In the genomic region with DNA sequence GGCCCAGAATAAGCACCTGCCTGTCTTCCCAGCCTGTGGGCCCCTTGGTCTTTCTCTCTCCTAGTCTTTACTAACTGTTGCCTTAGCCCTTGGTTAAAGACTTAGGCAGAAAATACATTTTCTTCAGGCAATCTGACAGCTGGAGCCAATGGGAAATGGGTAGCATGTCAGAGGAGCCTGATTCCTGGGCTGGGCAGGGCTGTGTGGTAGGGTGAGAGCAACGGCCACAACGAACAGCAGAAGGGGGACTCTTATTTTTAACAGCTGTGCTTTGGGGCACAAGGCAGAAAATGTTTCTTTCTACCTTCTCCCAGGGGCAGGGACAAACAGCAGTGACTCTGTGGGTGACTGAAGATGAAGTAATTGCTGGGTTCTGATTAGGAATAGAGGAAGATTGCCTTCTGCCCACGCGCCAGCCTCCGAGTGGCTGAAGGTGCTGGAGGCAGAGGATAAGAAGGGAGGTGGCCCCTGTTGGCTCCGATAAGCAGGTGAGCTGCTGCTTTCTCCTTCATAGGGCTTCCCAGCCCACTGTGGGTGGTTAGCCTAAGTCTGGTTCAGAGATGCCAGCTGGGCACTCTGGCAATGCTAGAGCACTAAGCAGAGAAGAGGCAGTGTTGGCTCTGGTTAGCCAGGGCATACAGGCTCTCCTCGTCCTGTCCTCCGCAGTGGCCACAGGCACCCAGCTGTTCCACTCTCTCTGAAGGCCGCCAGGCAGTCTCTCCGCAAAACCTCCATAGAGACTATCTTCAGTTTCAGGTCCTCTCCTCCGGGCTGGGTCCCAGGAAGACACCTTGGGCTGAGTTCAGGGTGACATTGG, we compare ENCODE assay signal across 10 cellular contexts. TPM values are rescaled to one million over a fixed set of nuclear protein-coding genes. Genes with fewer than 3 reads are reported as not detected.
DNase-seq lines count a peak whose midpoint lies in the region; ATAC-seq, FAIRE-seq and TF ChIP-seq lines count a peak whose summit lies in the region.
"Had no signal": no experiment of that assay in that cellular context is flagged by ENCODE, and none has a peak within 500 bp of the region (broad histone marks: within the 10 kb centered on the region; RNA-seq: fewer than 3 reads in every experiment).

No MANE protein-coding gene starts in this region.

- TF ChIP-seq CTCF in H1 (IDR thresholded peaks at IDR 0.05; ENCODE audit: control extremely low read depth in 1 of 3, insufficient read depth in 1 of 3, low read depth in 1 of 3, low read length in 3 of 3), result no peak
- TF ChIP-seq CTCF in progenitor cell of endocrine pancreas (IDR thresholded peaks at IDR 0.05; ENCODE audit: unreplicated experiment), result no peak

- no peak overlapping the region for H2AK5ac ChIP-seq in H1 (ENCODE audit: low read depth, low read length)

- POLR2A ChIA-PET in H1 (lab: Charles Lee; ENCODE audit: partially characterized antibody), result interaction anchor here (0.7 to 29.6 kb wide), 32 partner anchors 5 to 865 kb away, joined by 3 to 1546 read pairs (median 5); a partner anchor contains a TSS

- peaks cover 71% of the 10 kb centered on the region for H3K4me1 Mint-ChIP-seq in progenitor cell of endocrine pancreas (ENCODE audit: low read depth)

- DNase-seq in DMS79 treated with DMSO at 0.1 percent for 48 hours (lab: John Stamatoyannopoulos, UW) (peak; percentile 36), DMS79 (lab: John Stamatoyannopoulos, UW) (no peak), OCI-M2 (lab: John Stamatoyannopoulos, UW; ENCODE audit: unreplicated experiment) (peak; percentile 80), H1 (ENCODE audit: low read depth in 1 of 2, low spot score in 2 of 2) (peak in 1 of 2 experiments; percentile 67), progenitor cell of endocrine pancreas (ENCODE audit: low spot score, unreplicated experiment) (no peak), SHP77 treated with DMSO at 0.1 percent for 48 hours (lab: John Stamatoyannopoulos, UW) (no peak)

- H2BK12ac ChIP-seq in H1 (ENCODE audit: low read depth, low read length), result peak overlapping the region; percentile 72

- no peak overlapping the region for H3K56ac ChIP-seq in H1 (replicated peaks; ENCODE audit: insufficient read length, low read depth, low read length)

- no peaks in the 10 kb centered on the region for H3K79me1 ChIP-seq in H1 (ENCODE audit: low read depth, low read length)

- H3K79me2 ChIP-seq in H1 (ENCODE audit: control insufficient read depth in 1 of 2, insufficient read depth in 2 of 2, low read length in 2 of 2), result no peaks in the 10 kb centered on the region; a peak in 1 of 4 replicates

- H4K8ac ChIP-seq in H1 (ENCODE audit: extremely low read depth, insufficient read depth, low read length), result no peak overlapping the region; the same call in 1 of the 2 replicates

- H3K4ac ChIP-seq in H1 (replicated peaks; ENCODE audit: insufficient read length, low read depth, low read length), result peak overlapping the region; percentile 65

- TF ChIP-seq RAD21 in H1 (IDR thresholded peaks at IDR 0.05 in 1 of 2, conservative IDR thresholded peaks at IDR 0.05 in 1 of 2; ENCODE audit: low read depth in 2 of 2, low read length in 2 of 2), result no peak

- CTCF ChIA-PET in H1 (lab: Charles Lee; ENCODE audit: partially characterized antibody), result interaction anchor here (0.6 to 14.3 kb wide), 10 partner anchors 8 to 188 kb away, joined by 3 to 357 read pairs (median 4); a partner anchor contains a TSS

- peaks cover 0 to 6% (median 0%) of the 10 kb centered on the region in 4 experiments; a peak in 3 of 8 replicates for H3K36me3 ChIP-seq in H1 (ENCODE audit: control insufficient read depth in 2 of 4, insufficient read depth in 4 of 4, low read length in 3 of 4)

- H4K5ac ChIP-seq in H1 (ENCODE audit: insufficient read length, low read depth, low read length), result peak overlapping the region; percentile 55

- peak overlapping the region; percentile 92 to 95 for H3K4me2 ChIP-seq in H1 (ENCODE audit: insufficient read depth in 1 of 2, low read depth in 2 of 2, low read length in 2 of 2)

- WGBS in H1 (ENCODE audit: extremely low coverage in 1 of 2, insufficient coverage in 1 of 2, insufficient read length in 1 of 2, insufficient replicate concordance in 2 of 2, low coverage in 1 of 2, low lambda C conversion rate in 2 of 2, missing lambda C conversion rate in 1 of 2), 2 experiments, result 11% methylated on average over 11 of the region's 11 CpGs; no CpG with 5 or more reads in 1 of the 2 experiments

- no peaks in the 10 kb centered on the region for H3K9me3 ChIP-seq in H1 (ENCODE audit: insufficient read depth in 2 of 2, low read depth in 1 of 2, low read length in 1 of 2)

- peak; percentile 74 to 84; a peak in 2 of 3 replicates for TF ChIP-seq POLR2A in H1 (IDR thresholded peaks at IDR 0.05; ENCODE audit: control extremely low read depth in 1 of 2, low read depth in 2 of 2, low read length in 2 of 2)

- H3K14ac ChIP-seq in H1 (ENCODE audit: insufficient read length), result no peak overlapping the region

- H3K4me3 ChIP-seq in H1 (ENCODE audit: extremely low read depth in 1 of 4, insufficient read depth in 2 of 4, low read depth in 3 of 4, low read length in 4 of 4), result peak overlapping the region; percentile 27 to 65 (median 50); a peak in 7 of 8 replicates

- peaks cover 28% of the 10 kb centered on the region for H3K23me2 ChIP-seq in H1 (ENCODE audit: low read depth, low read length)

- FAIRE-seq in H1 (lab: Jason Lieb, UNC), result no peak
- FAIRE-seq: A204.1, colon had no signal

- H4K20me1 ChIP-seq in H1 (replicated peaks in 1 of 2; ENCODE audit: control insufficient read depth in 1 of 2, insufficient read depth in 2 of 2, low read length in 2 of 2), result peaks cover 16 to 26% of the 10 kb centered on the region in 2 experiments

- no peaks in the 10 kb centered on the region for H3K27me3 Mint-ChIP-seq in progenitor cell of endocrine pancreas

- peak overlapping the region; percentile 13; the same call in 1 of the 2 replicates for H3K27ac ChIP-seq in H1 (ENCODE audit: low read depth, low read length)

- 0 out of 2 replicates have a peak overlapping the region, but pooled peaks have one; percentile 57 for H2BK5ac ChIP-seq in H1 (ENCODE audit: low read depth, low read length)

- H3K9ac ChIP-seq in H1 (replicated peaks in 1 of 4; ENCODE audit: extremely low read depth in 1 of 4, low read depth in 3 of 4, low read length in 3 of 4), result peak overlapping the region in 3 of 4 experiments; percentile 5 to 40 (median 30); a peak in 2 of 7 replicates

- ATAC-seq in GM18502 (IDR thresholded peaks at IDR 0.05; ENCODE audit: poor library complexity, unreplicated experiment) (no peak), HG02571 (IDR thresholded peaks at IDR 0.05; ENCODE audit: unreplicated experiment) (no peak)

- H2AFZ ChIP-seq in H1 (ENCODE audit: low read length), result no peak overlapping the region

- peaks cover 0 to 4% (median 1%) of the 10 kb centered on the region in 4 experiments; a peak in 3 of 7 replicates for H3K27me3 ChIP-seq in H1 (replicated peaks in 1 of 4; ENCODE audit: control insufficient read depth in 3 of 4, extremely low read depth in 1 of 4, insufficient read depth in 3 of 4, low read length in 3 of 4)

- H3K4me3 Mint-ChIP-seq in progenitor cell of endocrine pancreas (ENCODE audit: low read depth), result peak overlapping the region; percentile 67

- no peak overlapping the region for H2BK120ac ChIP-seq in H1 (replicated peaks; ENCODE audit: low read depth, low read length)

- H3K23ac ChIP-seq in H1 (ENCODE audit: insufficient read length), result no peak overlapping the region

- TF ChIP-seq EP300 in H1 (IDR thresholded peaks at IDR 0.05; ENCODE audit: borderline replicate concordance in 1 of 2, low read depth in 2 of 2, low read length in 2 of 2), result no peak

- H3K18ac ChIP-seq in H1 (ENCODE audit: extremely low read depth, low read length), result peak overlapping the region; percentile 44

- no peak overlapping the region for H2BK15ac ChIP-seq in H1 (ENCODE audit: low read length)

- H3K9me3 Mint-ChIP-seq in progenitor cell of endocrine pancreas (ENCODE audit: low read depth), result no peaks in the 10 kb centered on the region

- H4K91ac ChIP-seq in H1 (replicated peaks; ENCODE audit: insufficient read length, low read length), result no peak overlapping the region

- no peak overlapping the region for H2BK20ac ChIP-seq in H1 (ENCODE audit: low read length)

- peak overlapping the region; percentile 78 for H3K27ac Mint-ChIP-seq in progenitor cell of endocrine pancreas

- H3K36me3 Mint-ChIP-seq in progenitor cell of endocrine pancreas (ENCODE audit: insufficient read depth), result peaks cover 6% of the 10 kb centered on the region

- peaks cover 32 to 52% (median 36%) of the 10 kb centered on the region in 4 experiments for H3K4me1 ChIP-seq in H1 (replicated peaks in 1 of 4; ENCODE audit: control insufficient read depth in 3 of 4, insufficient read depth in 4 of 4, low read length in 3 of 4)

RNA-seq across cellular contexts. Expression of a gene that starts 1.5 kb away (rescaled TPM):
- 0.13 TPM in 1 of 2 replicates, not detected in the other for total RNA-seq in H1 (2021; fragmentation: NEBNext Ultra II Directional; extraction: Animal tissue kit (Norgen Biotek cat#: 25700))
- polyA plus RNA-seq in H1 (2011; rRNA removed), result 0.09 and 0.38 TPM in 2 replicates
- 0.05 TPM for polyA plus RNA-seq in H1 (2011; cell fraction: cytosol; rRNA removed)
- polyA plus RNA-seq in H1 (2011; cell fraction: nucleus; rRNA removed), result 0.19 TPM
- polyA plus RNA-seq in H1 (2012, experiment 1 of 2), result 4.7 to 5.7 TPM (median 5.0 TPM) in 4 replicates
- 0.89 TPM for polyA plus RNA-seq in H1 (2012, experiment 2 of 2)
- 0.06 TPM for polyA plus RNA-seq in H1 (2013, experiment 1 of 2)
- 0.06 TPM for polyA plus RNA-seq in H1 (2013, experiment 2 of 2)
- 0.07 and 0.19 TPM in 2 replicates for polyA minus RNA-seq in H1 (2011; rRNA and poly(A)+ RNA removed)
- polyA minus RNA-seq in H1 (2011; cell fraction: cytosol; rRNA and poly(A)+ RNA removed), result not detected
- polyA minus RNA-seq in H1 (2011; cell fraction: nucleus; rRNA and poly(A)+ RNA removed), result 0.40 TPM
- 0.22 TPM in 2 replicates for total RNA-seq in progenitor cell of endocrine pancreas

RNA-seq across cellular contexts. Expression of a gene that starts 9.4 kb away (rescaled TPM):
- 29.3 and 29.9 TPM in 2 replicates for total RNA-seq in H1 (2021; fragmentation: NEBNext Ultra II Directional; extraction: Animal tissue kit (Norgen Biotek cat#: 25700))
- 25.6 and 29.4 TPM in 2 replicates for polyA plus RNA-seq in H1 (2011; rRNA removed)
- 34.3 TPM for polyA plus RNA-seq in H1 (2011; cell fraction: cytosol; rRNA removed)
- polyA plus RNA-seq in H1 (2011; cell fraction: nucleus; rRNA removed), result 17.9 TPM
- polyA plus RNA-seq in H1 (2012, experiment 1 of 2), result 25.6 to 29.5 TPM (median 29.2 TPM) in 4 replicates
- polyA plus RNA-seq in H1 (2012, experiment 2 of 2), result 8.3 TPM
- polyA plus RNA-seq in H1 (2013, experiment 1 of 2), result 14.9 TPM
- 14.9 TPM for polyA plus RNA-seq in H1 (2013, experiment 2 of 2)
- polyA minus RNA-seq in H1 (2011; rRNA and poly(A)+ RNA removed), result 38.6 and 50.0 TPM in 2 replicates
- polyA minus RNA-seq in H1 (2011; cell fraction: cytosol; rRNA and poly(A)+ RNA removed), result 14.3 TPM
- polyA minus RNA-seq in H1 (2011; cell fraction: nucleus; rRNA and poly(A)+ RNA removed), result 13.7 TPM
- total RNA-seq in progenitor cell of endocrine pancreas, result 22.0 and 22.2 TPM in 2 replicates

RNA-seq across cellular contexts. Expression of a gene that starts 19.7 kb away (rescaled TPM):
- total RNA-seq in H1 (2021; fragmentation: NEBNext Ultra II Directional; extraction: Animal tissue kit (Norgen Biotek cat#: 25700)), result 54.8 and 56.3 TPM in 2 replicates
- 36.1 and 40.0 TPM in 2 replicates for polyA plus RNA-seq in H1 (2011; rRNA removed)
- 43.3 TPM for polyA plus RNA-seq in H1 (2011; cell fraction: cytosol; rRNA removed)
- polyA plus RNA-seq in H1 (2011; cell fraction: nucleus; rRNA removed), result 53.0 TPM
- 30.3 to 43.2 TPM (median 37.2 TPM) in 4 replicates for polyA plus RNA-seq in H1 (2012, experiment 1 of 2)
- 29.7 TPM for polyA plus RNA-seq in H1 (2012, experiment 2 of 2)
- polyA plus RNA-seq in H1 (2013, experiment 1 of 2), result 43.4 TPM
- 48.7 TPM for polyA plus RNA-seq in H1 (2013, experiment 2 of 2)
- polyA minus RNA-seq in H1 (2011; rRNA and poly(A)+ RNA removed), result 84.0 and 88.8 TPM in 2 replicates
- polyA minus RNA-seq in H1 (2011; cell fraction: cytosol; rRNA and poly(A)+ RNA removed), result 31.1 TPM
- polyA minus RNA-seq in H1 (2011; cell fraction: nucleus; rRNA and poly(A)+ RNA removed), result 34.7 TPM
- total RNA-seq in progenitor cell of endocrine pancreas, result 56.7 and 60.1 TPM in 2 replicates

RNA-seq across cellular contexts. Expression of a gene that starts 50.7 kb away (rescaled TPM):
- 50.9 and 57.3 TPM in 2 replicates for total RNA-seq in H1 (2021; fragmentation: NEBNext Ultra II Directional; extraction: Animal tissue kit (Norgen Biotek cat#: 25700))
- polyA plus RNA-seq in H1 (2011; rRNA removed), result 54.8 and 78.8 TPM in 2 replicates
- 37.7 TPM for polyA plus RNA-seq in H1 (2011; cell fraction: cytosol; rRNA removed)
- polyA plus RNA-seq in H1 (2011; cell fraction: nucleus; rRNA removed), result 62.1 TPM
- 56.7 to 76.6 TPM (median 65.9 TPM) in 4 replicates for polyA plus RNA-seq in H1 (2012, experiment 1 of 2)
- polyA plus RNA-seq in H1 (2012, experiment 2 of 2), result 69.6 TPM
- polyA plus RNA-seq in H1 (2013, experiment 1 of 2), result 117 TPM
- 123 TPM for polyA plus RNA-seq in H1 (2013, experiment 2 of 2)
- 37.0 and 41.9 TPM in 2 replicates for polyA minus RNA-seq in H1 (2011; rRNA and poly(A)+ RNA removed)
- polyA minus RNA-seq in H1 (2011; cell fraction: cytosol; rRNA and poly(A)+ RNA removed), result 29.6 TPM
- 18.7 TPM for polyA minus RNA-seq in H1 (2011; cell fraction: nucleus; rRNA and poly(A)+ RNA removed)
- 190 and 196 TPM in 2 replicates for total RNA-seq in progenitor cell of endocrine pancreas

Comparison
In these comparisons a context has a peak if more than half of its experiments do, and no peak if none do; other contexts are left out.
1. DNase-seq: peak in DMS79 treated with DMSO at 0.1 percent for 48 hours (single experiment) and OCI-M2 (single experiment); none in DMS79 (single experiment), progenitor cell of endocrine pancreas (single experiment) and SHP77 treated with DMSO at 0.1 percent for 48 hours (single experiment).